Comparison of ENCODE assay signal across 8 cellular contexts in the genomic region with DNA sequence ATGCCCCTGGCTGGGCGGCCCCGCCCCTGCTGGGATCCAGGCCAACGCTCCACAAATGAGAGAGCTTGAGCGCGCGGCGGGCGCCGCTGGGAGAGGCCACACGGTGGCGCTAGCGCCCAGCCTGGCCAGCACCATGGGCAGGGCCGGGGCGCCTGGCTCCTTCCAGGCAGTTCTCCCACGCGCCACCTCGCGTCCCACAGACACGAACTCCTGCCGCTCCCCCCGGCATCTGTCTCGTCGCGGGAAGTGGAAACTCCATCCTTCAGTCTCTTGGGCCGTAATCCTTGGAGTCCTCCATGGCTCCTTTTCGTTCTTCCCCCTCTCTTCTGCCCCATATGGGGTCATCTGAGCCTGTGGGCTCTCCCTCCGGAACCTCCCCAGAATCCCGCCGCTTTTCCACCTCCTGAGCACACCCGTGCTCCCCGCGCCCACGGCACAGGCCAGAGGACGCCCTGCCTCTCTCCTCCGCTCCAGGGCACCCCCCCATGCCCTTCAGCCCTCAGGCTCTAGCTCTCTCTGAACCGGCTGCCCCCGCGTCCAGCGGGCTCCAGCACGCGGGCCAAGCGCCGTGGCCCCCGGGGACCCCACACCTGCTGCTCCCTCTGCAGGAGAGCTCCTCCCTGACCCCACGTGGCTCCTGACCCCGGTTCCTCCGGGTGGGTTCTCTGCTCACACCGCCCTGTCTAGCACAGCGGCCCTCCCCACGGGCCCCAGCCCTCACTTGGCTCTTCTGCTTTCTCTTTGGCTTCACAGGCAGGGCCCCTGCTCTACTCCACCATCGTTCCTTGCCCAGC.
DNase-seq lines count a peak whose midpoint lies in the region; ATAC-seq and TF ChIP-seq lines count a peak whose summit lies in the region.

No MANE protein-coding gene starts in this region.

- no peaks in the 10 kb centered on the region for H3K27me3 ChIP-seq in layer of hippocampus (ENCODE audit: control insufficient read depth, insufficient read depth, low read length)

- DNase-seq in GM12865 (ENCODE audit: low read depth): peak; percentile 74
- peak; percentile 70 for DNase-seq in NCI-H2196 treated with DMSO at 0.1 percent for 48 hours (lab: John Stamatoyannopoulos, UW; ENCODE audit: unreplicated experiment)
- DNase-seq in activated CD4-positive, CD25-positive, alpha-beta regulatory T cell treated with anti-CD3 and anti-CD28 coated beads, Interleukin-2, amount 50 U/mL, for 72 hours: peak; percentile 76
- peak; percentile 77 for DNase-seq in stimulated activated CD4-positive, alpha-beta T cell treated with anti-CD3 and anti-CD28 coated beads, Interleukin-15, amount 100 ng/mL, for 24 hours

- no peak overlapping the region for H3K4me3 ChIP-seq in GM12865 (ENCODE audit: low read depth, low read length)

- ATAC-seq in HG02973 (IDR thresholded peaks at IDR 0.05; ENCODE audit: unreplicated experiment) (peak; percentile 79), HG02884 (IDR thresholded peaks at IDR 0.05; ENCODE audit: unreplicated experiment) (no peak)

- peak overlapping the region; percentile 34 for H3K27ac ChIP-seq in cingulate gyrus (ENCODE audit: low read depth, low read length)
- peak overlapping the region; percentile 59 for H3K27ac ChIP-seq in layer of hippocampus (ENCODE audit: low read depth, low read length)

- TF ChIP-seq CTCF in GM12865 (IDR thresholded peaks at IDR 0.05; ENCODE audit: insufficient read depth, low read depth, low read length, missing control alignments): peak; percentile 94
